19 cellular contexts compared by ENCODE assay signal in the genomic region with DNA sequence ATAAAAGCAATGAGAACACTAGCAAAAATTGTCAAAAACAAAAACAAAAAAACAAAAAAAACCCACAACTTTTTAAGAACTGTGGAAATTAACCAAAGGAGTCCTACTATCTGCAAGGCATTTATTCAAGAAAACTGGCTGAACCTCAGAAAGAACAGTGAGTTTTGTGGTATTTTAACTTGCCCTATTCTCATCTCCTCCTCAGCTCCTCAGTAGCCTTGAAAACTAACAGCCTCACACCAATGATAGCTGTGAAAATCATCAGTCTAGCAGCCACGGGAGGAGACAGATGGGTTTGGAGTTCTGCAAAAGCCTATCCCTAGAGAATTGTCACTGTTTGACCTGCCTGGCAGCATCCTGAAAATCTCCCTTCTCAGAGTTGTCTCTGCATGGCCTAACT. TPM values are rescaled to one million over a fixed set of nuclear protein-coding genes. Genes with fewer than 3 reads are reported as not detected.
A peak's percentile ranks its signal among the peaks of the same experiment; 100 is the strongest.
DNase-seq lines count a peak whose midpoint lies in the region; ATAC-seq, FAIRE-seq and TF ChIP-seq lines count a peak whose summit lies in the region.
"Had no signal": no experiment of that assay in that cellular context is flagged by ENCODE, and none has a peak within 500 bp of the region (broad histone marks: within the 10 kb centered on the region; RNA-seq: fewer than 3 reads in every experiment).

No MANE protein-coding gene starts in this region.

- H3K4me1 ChIP-seq in Caco-2 (0 out of 2 replicates have a peak, but pooled peaks cover 7% of the 10 kb centered on the region), HEK293 (ENCODE audit: control insufficient read depth, insufficient read depth, low read length) (no peaks in the 10 kb centered on the region), iPS-20b (ENCODE audit: insufficient read depth, low read length) (peaks cover 15% of the 10 kb centered on the region), pancreas (no peaks in the 10 kb centered on the region)
- H3K4me1 ChIP-seq: BLaER1 treated with 17β-estradiol and CSF1 and Interleukin-3, amounts not matched to agents 10 nM and 100 nM had no signal

- CTCF ChIA-PET in Caco-2 (lab: Charles Lee), result no interaction called here
- CTCF ChIA-PET in HEK293 (lab: Yijun Ruan, JAX), result no interaction called here

- intact Hi-C loops in Caco-2 (cut with micrococcal nuclease; ENCODE audit: unreplicated experiment) (no loop called here), pancreas (cut with DNase I) (no loop called here)

- H3K4me1 Mint-ChIP-seq in Caco-2 (ENCODE audit: low read depth, unreplicated experiment), result peaks cover 17% of the 10 kb centered on the region
- H3K4me1 Mint-ChIP-seq: CD4-positive, CD25-positive, alpha-beta regulatory T cell had no signal

- H3K9me3 Mint-ChIP-seq in Caco-2 (ENCODE audit: unreplicated experiment), result peaks cover 15% of the 10 kb centered on the region

- ATAC-seq in HG03280 (IDR thresholded peaks at IDR 0.05; ENCODE audit: unreplicated experiment), result no peak
- no peak for ATAC-seq in pancreas

- H3K27ac Mint-ChIP-seq in Caco-2 (ENCODE audit: unreplicated experiment), result peak overlapping the region; percentile 24
- H3K27ac Mint-ChIP-seq: CD4-positive, CD25-positive, alpha-beta regulatory T cell had no signal

- H3K27me3 ChIP-seq in Caco-2 (replicated peaks; ENCODE audit: control insufficient read depth, insufficient read depth, low read length) (no peaks in the 10 kb centered on the region), iPS-20b (ENCODE audit: insufficient read depth, low read length) (no peaks in the 10 kb centered on the region), pancreas (no peaks in the 10 kb centered on the region)
- H3K27me3 ChIP-seq: BLaER1 treated with 17β-estradiol and CSF1 and Interleukin-3, amounts not matched to agents 10 nM and 100 nM had no signal

- no peaks in the 10 kb centered on the region for H3K36me3 Mint-ChIP-seq in Caco-2 (ENCODE audit: insufficient read depth, unreplicated experiment)
- H3K36me3 Mint-ChIP-seq: CD4-positive, CD25-positive, alpha-beta regulatory T cell had no signal

- H3K9ac ChIP-seq in SK-N-MC (ENCODE audit: insufficient read length), result no peak overlapping the region
- peak overlapping the region; percentile 31; the same call in 1 of the 2 replicates for H3K9ac ChIP-seq in iPS-20b (ENCODE audit: low read depth, low read length)
- H3K9ac ChIP-seq: BLaER1 treated with 17β-estradiol and CSF1 and Interleukin-3, amounts not matched to agents 10 nM and 100 nM had no signal

- H3K4me3 Mint-ChIP-seq in Caco-2 (ENCODE audit: unreplicated experiment), result no peak overlapping the region
- H3K4me3 Mint-ChIP-seq: CD4-positive, CD25-positive, alpha-beta regulatory T cell had no signal

- WGBS in pancreas, 2 donors, result 66 to 78% methylated on average over 1 of the region's 1 CpG

- H3K27me3 Mint-ChIP-seq in Caco-2 (ENCODE audit: insufficient read depth, unreplicated experiment), result no peaks in the 10 kb centered on the region

- POLR2A ChIA-PET in Caco-2 (lab: Charles Lee) (no interaction called here), HEK293 (lab: Yijun Ruan, JAX) (no interaction called here)

- H3K36me3 ChIP-seq in Caco-2 (ENCODE audit: control insufficient read depth, insufficient read depth, low read length) (no peaks in the 10 kb centered on the region), HEK293 (ENCODE audit: control insufficient read depth in 2 of 2, insufficient read depth in 1 of 2, low read length in 2 of 2) (no peaks in the 10 kb centered on the region), SK-N-MC (ENCODE audit: insufficient read depth, low read length) (no peaks in the 10 kb centered on the region), iPS-20b (ENCODE audit: insufficient read depth, low read depth, low read length) (no peaks in the 10 kb centered on the region), pancreas (no peaks in the 10 kb centered on the region)
- H3K36me3 ChIP-seq: BLaER1 treated with 17β-estradiol and CSF1 and Interleukin-3, amounts not matched to agents 10 nM and 100 nM had no signal

- 0 out of 2 replicates have a peak, but pooled peaks cover 8% of the 10 kb centered on the region for H3K9me3 ChIP-seq in Caco-2
- no peaks in the 10 kb centered on the region for H3K9me3 ChIP-seq in HEK293 (ENCODE audit: control insufficient read depth, insufficient read depth, low read depth, low read length)
- peaks cover 5% of the 10 kb centered on the region; the same call in 1 of the 2 replicates for H3K9me3 ChIP-seq in SK-N-MC (ENCODE audit: low read depth, low read length)
- H3K9me3 ChIP-seq in iPS-20b (ENCODE audit: insufficient read depth, low read depth, low read length), result peaks cover 24% of the 10 kb centered on the region
- peaks cover 0 to 4% (median 0%) of the 10 kb centered on the region in 4 donors for H3K9me3 ChIP-seq in pancreas

- H3K4me3 ChIP-seq in Caco-2 (ENCODE audit: low read depth, low read length), result no peak overlapping the region
- no peak overlapping the region for H3K4me3 ChIP-seq in HEK293 (ENCODE audit: low read depth, low read length)
- H3K4me3 ChIP-seq in SK-N-MC, result no peak overlapping the region
- no peak overlapping the region for H3K4me3 ChIP-seq in iPS-20b (ENCODE audit: low read length)
- H3K4me3 ChIP-seq in pancreas, result no peak overlapping the region
- H3K4me3 ChIP-seq: BLaER1 treated with 17β-estradiol and CSF1 and Interleukin-3, amounts not matched to agents 10 nM and 100 nM had no signal

- TF ChIP-seq CTCF in Caco-2 (IDR thresholded peaks at IDR 0.05; ENCODE audit: insufficient read depth in 1 of 2, low read depth in 1 of 2, low read length in 1 of 2, severe bottlenecking in 1 of 2, unreplicated experiment in 1 of 2), result no peak
- no peak for TF ChIP-seq CTCF in HEK293 (tag by site-specific recombination; IDR thresholded peaks at IDR 0.05)
- no peak for TF ChIP-seq CTCF in pancreas (IDR thresholded peaks at IDR 0.05)

- no TSS peak for BruUV-seq in Caco-2 (replicated peaks; lab: Mats Ljungman, UMichigan)

- no peak for FAIRE-seq in pancreas (lab: Jason Lieb, UNC)
- FAIRE-seq: G401.6, GM12892, HTR-8/SVneo had no signal

- H3K27ac ChIP-seq in HEK293 (ENCODE audit: extremely low read depth, low read depth, low read length), result no peak overlapping the region
- peak overlapping the region; percentile 12; the same call in 1 of the 2 replicates for H3K27ac ChIP-seq in SK-N-MC
- H3K27ac ChIP-seq in iPS-20b (ENCODE audit: low read length), result no peak overlapping the region
- H3K27ac ChIP-seq in pancreas, result no peak overlapping the region
- H3K27ac ChIP-seq: BLaER1 treated with 17β-estradiol and CSF1 and Interleukin-3, amounts not matched to agents 10 nM and 100 nM had no signal

- no peak for DNase-seq in Caco-2
- DNase-seq in SK-N-MC (ENCODE audit: low read depth, low spot score), result no peak
- DNase-seq in UCSD-AML1 (lab: John Stamatoyannopoulos, UW; ENCODE audit: unreplicated experiment), result no peak
- no peak for DNase-seq in pancreas
- DNase-seq: ACHN; Calu3; CD4-positive, CD25-positive, alpha-beta regulatory T cell; DMS153; DMS79 treated with DMSO at 0.1 percent for 48 hours; EL; IMR-90; KBM-7 had no signal

TF ChIP-seq in HEK293, 187 proteins besides CTCF, POLR2A, EP300 and RAD21:
- peak; percentile 99 for TF ChIP-seq ZNF677 (tag by site-specific recombination; IDR thresholded peaks at IDR 0.05)
- no peak for TF ChIP-seq ZNF202 (tag by site-specific recombination; IDR thresholded peaks at IDR 0.05; ENCODE audit: borderline replicate concordance)

RNA-seq across cellular contexts. Expression of gene DNER, which starts 20.1 kb away (rescaled TPM):
- total RNA-seq in Caco-2 (2022), result not detected in 2 replicates
- under 1 TPM; 0.25 to 0.70 (median 0.35) TPM for total RNA-seq in pancreas
- 1 to 10 TPM in 1 of 2 donors, under 1 TPM in 1; 0.72 to 2.3 TPM for polyA plus RNA-seq in pancreas
- total RNA-seq: CD4-positive, CD25-positive, alpha-beta regulatory T cell had no signal
